Comparison of ENCODE assay signal across 9 cellular contexts in the genomic region with DNA sequence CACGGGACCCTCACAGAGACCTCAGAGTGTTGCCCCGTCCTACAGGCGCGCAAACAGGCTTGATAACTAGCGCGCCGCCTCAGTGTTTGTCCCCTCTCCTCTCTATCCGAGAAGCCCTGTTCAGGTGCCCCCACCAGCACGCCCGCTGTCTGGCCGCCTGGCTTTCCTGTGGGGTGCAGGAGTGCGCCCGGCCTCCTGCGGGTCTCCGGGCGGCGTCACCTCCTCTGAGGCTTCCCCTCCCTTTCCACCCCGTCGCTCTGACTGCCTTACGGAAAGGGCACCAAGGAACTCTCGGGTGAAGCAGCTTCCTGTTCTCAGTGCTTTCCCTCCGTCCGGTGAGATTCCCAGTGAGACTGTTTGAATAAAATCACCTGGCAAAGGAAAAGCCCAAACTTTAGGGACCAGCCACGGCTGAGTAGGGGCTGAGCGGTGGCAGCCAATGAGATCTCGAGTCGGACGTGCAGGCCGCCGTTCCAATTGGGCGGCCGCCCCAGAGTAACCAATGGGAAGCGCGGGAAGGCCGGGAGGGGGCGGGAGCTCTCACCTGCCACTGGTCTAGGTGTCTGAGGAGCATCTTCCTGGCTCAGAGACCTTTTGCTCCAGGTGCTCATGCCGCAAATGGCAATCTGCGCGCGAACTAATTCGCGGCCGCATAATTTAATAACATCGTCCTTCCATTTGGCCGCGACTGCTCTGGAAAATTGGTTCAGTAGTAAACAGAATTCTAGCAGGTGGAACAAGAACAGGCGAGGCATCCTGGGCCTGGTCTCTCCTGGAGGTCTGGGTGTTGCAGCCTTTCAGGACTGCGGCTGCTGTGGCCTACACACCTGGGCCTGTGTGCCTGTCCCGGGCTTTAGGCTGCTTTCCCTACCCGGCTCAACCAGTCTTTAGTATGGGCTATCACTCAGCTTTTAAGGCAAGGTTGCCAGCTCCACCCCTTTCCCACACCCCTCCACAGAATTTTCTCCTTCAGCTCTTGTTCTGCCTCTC. TPM values are rescaled to one million over a fixed set of nuclear protein-coding genes. Genes with fewer than 3 reads are reported as not detected.
DNase-seq lines count a peak whose midpoint lies in the region; ATAC-seq, FAIRE-seq and TF ChIP-seq lines count a peak whose summit lies in the region.
"Not testable (repeated sequence)": the region's sequence is repeated elsewhere in the genome, so short reads cannot be mapped to it uniquely, and the experiment has no call there.
"Had no signal": no experiment of that assay in that cellular context is flagged by ENCODE, and none has a peak within 500 bp of the region (broad histone marks: within the 10 kb centered on the region; RNA-seq: fewer than 3 reads in every experiment).

A gene with protein sequence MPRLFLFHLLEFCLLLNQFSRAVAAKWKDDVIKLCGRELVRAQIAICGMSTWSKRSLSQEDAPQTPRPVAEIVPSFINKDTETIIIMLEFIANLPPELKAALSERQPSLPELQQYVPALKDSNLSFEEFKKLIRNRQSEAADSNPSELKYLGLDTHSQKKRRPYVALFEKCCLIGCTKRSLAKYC (minus strand): TSS at position 885 of the 990 bp plus-strand sequence. CDS start 130 bp downstream, at position 755.

- H3K36me3 ChIP-seq in Karpas-422 (ENCODE audit: insufficient read depth, low read length): not testable (repeated sequence)

- not testable (repeated sequence) for H3K27me3 Mint-ChIP-seq in central memory CD8-positive, alpha-beta T cell

- not testable (repeated sequence) for TF ChIP-seq CTCF in D721Med (IDR thresholded peaks at IDR 0.05; ENCODE audit: insufficient read depth, missing control alignments); retinal pigment epithelial cell (conservative IDR thresholded peaks at IDR 0.05; ENCODE audit: low read depth, low read length)

- H3K27ac Mint-ChIP-seq in central memory CD8-positive, alpha-beta T cell (ENCODE audit: low read depth): peak within 1 kb of the TSS; percentile 30

- not testable (repeated sequence) for H3K9me3 ChIP-seq in Karpas-422 (ENCODE audit: low read length)

- H3K9ac ChIP-seq in Karpas-422 (ENCODE audit: low read length): not testable (repeated sequence)

- H3K79me2 ChIP-seq in Karpas-422 (ENCODE audit: low read length): not testable (repeated sequence)

- peak within 1 kb of the TSS; percentile 80; the same call in 1 of the 2 replicates for H2AFZ ChIP-seq in Karpas-422 (ENCODE audit: low read length)

- peak within 1 kb of the TSS; percentile 63 for H3K4me3 Mint-ChIP-seq in central memory CD8-positive, alpha-beta T cell

- not testable (repeated sequence) for H3K4me3 ChIP-seq in Karpas-422 (ENCODE audit: low read length)
- H3K4me3 ChIP-seq in retinal pigment epithelial cell (ENCODE audit: low read length): peak within 1 kb of the TSS; percentile 24

- FAIRE-seq in D721Med (lab: Jason Lieb, UNC) (peak; percentile 44), islet of Langerhans (lab: Jason Lieb, UNC) (peak; percentile 100)

- not testable (repeated sequence) for H3K9me2 ChIP-seq in Karpas-422 (replicated peaks; ENCODE audit: insufficient read depth, low read length)

- H3K27ac ChIP-seq in Karpas-422 (ENCODE audit: low read length): not testable (repeated sequence)

- H3K4me2 ChIP-seq in Karpas-422 (ENCODE audit: low read depth, low read length, poor library complexity, severe bottlenecking): peak within 1 kb of the TSS; percentile 10

- H3K27me3 ChIP-seq in Karpas-422 (ENCODE audit: low read length): not testable (repeated sequence)

- not testable (repeated sequence) for H3K9me3 Mint-ChIP-seq in central memory CD8-positive, alpha-beta T cell

- H4K20me1 ChIP-seq in Karpas-422 (ENCODE audit: insufficient read depth, low read depth, low read length): not testable (repeated sequence)

- H3K36me3 Mint-ChIP-seq in central memory CD8-positive, alpha-beta T cell (ENCODE audit: insufficient read depth): not testable (repeated sequence)

- H3K4me1 Mint-ChIP-seq in central memory CD8-positive, alpha-beta T cell: not testable (repeated sequence)

- ATAC-seq in GM19455 (IDR thresholded peaks at IDR 0.05; ENCODE audit: unreplicated experiment) (peak; percentile 99), HG02970 (IDR thresholded peaks at IDR 0.05; ENCODE audit: low FRiP score, unreplicated experiment) (peak; percentile 98)
- ATAC-seq in central memory CD8-positive, alpha-beta T cell (replicated peaks; ENCODE audit: extremely low read depth, poor library complexity, severe bottlenecking): peak; percentile 97

- not testable (repeated sequence) for DNase-seq in D721Med (ENCODE audit: insufficient read length, low spot score); Karpas-422; central memory CD8-positive, alpha-beta T cell (ENCODE audit: low spot score in 2 of 2); retinal pigment epithelial cell (ENCODE audit: low read depth)
- peak; percentile 14 for DNase-seq in activated CD4-positive, alpha-beta T cell treated with anti-CD3 and anti-CD28 coated beads for 4 hours

- H3K4me1 ChIP-seq in Karpas-422 (ENCODE audit: low read length): peaks cover 10% of the 10 kb centered on the region

RNA-seq across cellular contexts. Expression of the gene that starts here (rescaled TPM):
- 0.37 TPM in 1 of 2 replicates, not detected in the other for total RNA-seq in Karpas-422 (2014; rRNA removed; shearing (Covaris generic); ENCODE audit: low replicate concordance)
- total RNA-seq: adrenal gland had no signal
